In genomic region chrX:132023117-132023895, GRCh38 we compare ENCODE assay signal across 8 cellular contexts. TPM values are rescaled to one million over a fixed set of nuclear protein-coding genes. Genes with fewer than 3 reads are reported as not detected.
DNase-seq lines count a peak whose midpoint lies in the region; ATAC-seq, FAIRE-seq and TF ChIP-seq lines count a peak whose summit lies in the region.

Gene STK26, plus strand, starts transcription at chrX:132023302. Its CDS starts 316 bp downstream, at chrX:132023618.

- intact Hi-C loops in ascending aorta (cut with DNase I), result loop anchor here (5.0 kb wide), 1 partner anchor 194 kb away; the partner anchor contains the start of gene RAP2C

- peak; percentile 89 for ATAC-seq in T-helper 17 cell

- H3K4me1 Mint-ChIP-seq in T-helper 17 cell, result peaks cover 18% of the 10 kb centered on the region

- H3K27me3 ChIP-seq in ascending aorta, result no peaks in the 10 kb centered on the region

- no peaks in the 10 kb centered on the region for H3K36me3 ChIP-seq in ascending aorta

- FAIRE-seq in GM12892 (lab: Jason Lieb, UNC), result peak; percentile 80

- H3K4me1 ChIP-seq in ascending aorta, result no peaks in the 10 kb centered on the region

- TF ChIP-seq CTCF in HFF-Myc (IDR thresholded peaks at IDR 0.05; ENCODE audit: low read depth, low read length, missing control alignments) (no peak), ascending aorta (IDR thresholded peaks at IDR 0.05) (no peak)

- peak within 1 kb of the TSS; percentile 78 for H3K27ac Mint-ChIP-seq in T-helper 17 cell

- TF ChIP-seq POLR2A in GM12892 (IDR thresholded peaks at IDR 0.05; ENCODE audit: low read depth, low read length), result peak; percentile 82; the same call in 1 of the 2 replicates

- peak within 1 kb of the TSS; percentile 92 for H3K4me3 Mint-ChIP-seq in T-helper 17 cell

- H3K9me3 ChIP-seq in T-helper 17 cell (ENCODE audit: control insufficient read depth, low read length, poor library complexity, severe bottlenecking) (no peaks in the 10 kb centered on the region), ascending aorta (no peaks in the 10 kb centered on the region)

- peak within 1 kb of the TSS; percentile 11 to 55 for H3K27ac ChIP-seq in ascending aorta

- peak; percentile 41 for DNase-seq in GM12892 (ENCODE audit: insufficient read length)
- DNase-seq in HFF-Myc (ENCODE audit: extremely low read depth, low read depth), result no peak
- peak; percentile 67 for DNase-seq in MV-4-11 (lab: John Stamatoyannopoulos, UW)
- DNase-seq in T-helper 17 cell, result peak; percentile 61 to 68 (median 63)
- DNase-seq in ascending aorta (ENCODE audit: low spot score in 2 of 2), result peak; percentile 19 to 79
- peak in 31 of 51 donors; percentile 0 to 37 (median 4) for DNase-seq in hypothalamus (lab: John Stamatoyannopoulos, UW)
- peak; percentile 13 for DNase-seq in skeletal muscle cell (ENCODE audit: low read depth)
- DNase-seq in NCI-H187 treated with DMSO at 0.1 percent for 48 hours (lab: John Stamatoyannopoulos, UW), result no peak

- no peaks in the 10 kb centered on the region for H3K36me3 Mint-ChIP-seq in T-helper 17 cell (ENCODE audit: low read depth)

- H3K4me3 ChIP-seq in HFF-Myc (replicated peaks; ENCODE audit: low read depth, low read length) (peak within 1 kb of the TSS; percentile 63), ascending aorta (peak within 1 kb of the TSS; percentile 60 to 83), skeletal muscle cell (ENCODE audit: low read depth, low read length) (peak within 1 kb of the TSS; percentile 75)

- no peaks in the 10 kb centered on the region for H3K27me3 Mint-ChIP-seq in T-helper 17 cell

RNA-seq across cellular contexts. Expression of gene STK26, which starts in this region (rescaled TPM):
- 45.5 TPM for polyA plus RNA-seq in GM12892 (2012; ENCODE audit: missing spikeins)
- 10 to 100 TPM; 25.2 to 34.3 TPM for total RNA-seq in T-helper 17 cell
- 1.8 TPM for total RNA-seq in ascending aorta

Comparison
In these comparisons a context has a peak if more than half of its experiments do, and no peak if none do; other contexts are left out.
1. DNase-seq: peak in GM12892 (single experiment), MV-4-11 (single experiment), T-helper 17 cell (3 of 3), ascending aorta (2 of 2), hypothalamus (31 of 51) and skeletal muscle cell (single experiment); none in HFF-Myc (single experiment) and NCI-H187 treated with DMSO at 0.1 percent for 48 hours (single experiment).
2. Peak in every context shown above with its lines, with median percentiles within 50 percentile points of each other: H3K4me3 ChIP-seq.